1 cellular context compared by ENCODE assay signal in the genomic region with DNA sequence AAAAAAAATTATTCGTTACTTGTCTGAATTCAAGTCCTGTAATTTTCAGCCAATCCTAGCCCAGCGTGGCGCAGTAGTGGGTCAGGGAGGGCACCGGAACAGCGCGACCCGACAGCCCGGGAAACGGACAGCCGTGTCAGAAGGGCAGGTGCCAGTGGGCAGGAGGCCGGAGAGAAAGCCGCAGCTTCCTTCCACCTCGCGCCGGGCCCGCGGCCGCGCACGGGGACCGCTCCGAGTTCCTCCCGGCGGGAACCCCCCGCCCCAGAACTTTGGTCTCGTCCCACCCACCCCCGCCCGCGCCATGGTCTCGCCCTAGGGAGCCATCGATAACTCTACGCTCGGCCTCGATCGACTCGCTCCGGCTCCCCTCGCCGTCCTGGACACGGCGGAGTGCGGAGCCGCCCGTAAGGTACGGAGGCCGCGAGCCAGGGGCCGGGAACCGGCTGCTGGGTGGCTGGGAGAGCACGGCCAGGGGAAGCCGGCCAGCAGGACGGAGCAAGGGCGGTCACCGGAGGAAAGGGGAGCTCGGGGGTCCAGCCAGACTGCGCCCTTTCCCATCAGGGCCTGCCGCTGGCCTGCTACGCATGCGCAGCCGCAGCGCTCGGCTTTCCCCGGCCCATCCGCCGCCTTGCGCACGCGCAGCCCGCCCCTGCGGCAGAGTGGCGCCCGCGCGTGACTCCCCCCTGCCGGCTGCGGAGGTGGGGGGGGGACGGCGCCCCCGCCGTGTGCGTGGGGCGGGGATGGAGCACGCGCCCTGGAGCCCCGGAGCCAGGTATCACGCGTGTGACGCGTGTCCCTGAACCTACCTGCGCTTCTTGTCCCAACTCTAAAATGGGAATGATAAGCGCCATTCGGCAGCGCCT.
TF ChIP-seq lines count a peak whose summit lies in the region.

A gene with protein sequence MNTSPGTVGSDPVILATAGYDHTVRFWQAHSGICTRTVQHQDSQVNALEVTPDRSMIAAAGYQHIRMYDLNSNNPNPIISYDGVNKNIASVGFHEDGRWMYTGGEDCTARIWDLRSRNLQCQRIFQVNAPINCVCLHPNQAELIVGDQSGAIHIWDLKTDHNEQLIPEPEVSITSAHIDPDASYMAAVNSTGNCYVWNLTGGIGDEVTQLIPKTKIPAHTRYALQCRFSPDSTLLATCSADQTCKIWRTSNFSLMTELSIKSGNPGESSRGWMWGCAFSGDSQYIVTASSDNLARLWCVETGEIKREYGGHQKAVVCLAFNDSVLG (plus strand): TSS at position 351 of the 863 bp plus-strand sequence. CDS start 632 bp downstream, outside the sequence.

TF ChIP-seq in K562, 482 proteins besides CTCF, POLR2A, EP300 and RAD21 (continued from another document):
- no peak for TF ChIP-seq PKNOX1 (IDR thresholded peaks at IDR 0.05)
- TF ChIP-seq, protein P1, sequence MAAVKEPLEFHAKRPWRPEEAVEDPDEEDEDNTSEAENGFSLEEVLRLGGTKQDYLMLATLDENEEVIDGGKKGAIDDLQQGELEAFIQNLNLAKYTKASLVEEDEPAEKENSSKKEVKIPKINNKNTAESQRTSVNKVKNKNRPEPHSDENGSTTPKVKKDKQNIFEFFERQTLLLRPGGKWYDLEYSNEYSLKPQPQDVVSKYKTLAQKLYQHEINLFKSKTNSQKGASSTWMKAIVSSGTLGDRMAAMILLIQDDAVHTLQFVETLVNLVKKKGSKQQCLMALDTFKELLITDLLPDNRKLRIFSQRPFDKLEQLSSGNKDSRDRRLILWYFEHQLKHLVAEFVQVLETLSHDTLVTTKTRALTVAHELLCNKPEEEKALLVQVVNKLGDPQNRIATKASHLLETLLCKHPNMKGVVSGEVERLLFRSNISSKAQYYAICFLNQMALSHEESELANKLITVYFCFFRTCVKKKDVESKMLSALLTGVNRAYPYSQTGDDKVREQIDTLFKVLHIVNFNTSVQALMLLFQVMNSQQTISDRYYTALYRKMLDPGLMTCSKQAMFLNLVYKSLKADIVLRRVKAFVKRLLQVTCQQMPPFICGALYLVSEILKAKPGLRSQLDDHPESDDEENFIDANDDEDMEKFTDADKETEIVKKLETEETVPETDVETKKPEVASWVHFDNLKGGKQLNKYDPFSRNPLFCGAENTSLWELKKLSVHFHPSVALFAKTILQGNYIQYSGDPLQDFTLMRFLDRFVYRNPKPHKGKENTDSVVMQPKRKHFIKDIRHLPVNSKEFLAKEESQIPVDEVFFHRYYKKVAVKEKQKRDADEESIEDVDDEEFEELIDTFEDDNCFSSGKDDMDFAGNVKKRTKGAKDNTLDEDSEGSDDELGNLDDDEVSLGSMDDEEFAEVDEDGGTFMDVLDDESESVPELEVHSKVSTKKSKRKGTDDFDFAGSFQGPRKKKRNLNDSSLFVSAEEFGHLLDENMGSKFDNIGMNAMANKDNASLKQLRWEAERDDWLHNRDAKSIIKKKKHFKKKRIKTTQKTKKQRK (IDR thresholded peaks at IDR 0.05; ENCODE audit: borderline replicate concordance, low read depth, low read length) = no peak
- TF ChIP-seq CHD1 (IDR thresholded peaks at IDR 0.05; ENCODE audit: low read length) = no peak
- peak; percentile 100 for TF ChIP-seq VEZF1 (CRISPR knock-in tag; IDR thresholded peaks at IDR 0.05)
- TF ChIP-seq KDM4B (IDR thresholded peaks at IDR 0.05; ENCODE audit: borderline replicate concordance in 2 of 2, low read depth in 1 of 2) = peak in 1 of 2 experiments; percentile 63; a peak in 1 of 4 replicates
- no peak for TF ChIP-seq ATF3 (IDR thresholded peaks at IDR 0.05)
- 0 out of 2 replicates have a peak, but pooled peaks have one; percentile 52 for TF ChIP-seq ATF3 (CRISPR knock-in tag; conservative IDR thresholded peaks at IDR 0.05)
- no peak for TF ChIP-seq ELF2 (CRISPR knock-in tag; IDR thresholded peaks at IDR 0.05)
- TF ChIP-seq, protein P2, sequence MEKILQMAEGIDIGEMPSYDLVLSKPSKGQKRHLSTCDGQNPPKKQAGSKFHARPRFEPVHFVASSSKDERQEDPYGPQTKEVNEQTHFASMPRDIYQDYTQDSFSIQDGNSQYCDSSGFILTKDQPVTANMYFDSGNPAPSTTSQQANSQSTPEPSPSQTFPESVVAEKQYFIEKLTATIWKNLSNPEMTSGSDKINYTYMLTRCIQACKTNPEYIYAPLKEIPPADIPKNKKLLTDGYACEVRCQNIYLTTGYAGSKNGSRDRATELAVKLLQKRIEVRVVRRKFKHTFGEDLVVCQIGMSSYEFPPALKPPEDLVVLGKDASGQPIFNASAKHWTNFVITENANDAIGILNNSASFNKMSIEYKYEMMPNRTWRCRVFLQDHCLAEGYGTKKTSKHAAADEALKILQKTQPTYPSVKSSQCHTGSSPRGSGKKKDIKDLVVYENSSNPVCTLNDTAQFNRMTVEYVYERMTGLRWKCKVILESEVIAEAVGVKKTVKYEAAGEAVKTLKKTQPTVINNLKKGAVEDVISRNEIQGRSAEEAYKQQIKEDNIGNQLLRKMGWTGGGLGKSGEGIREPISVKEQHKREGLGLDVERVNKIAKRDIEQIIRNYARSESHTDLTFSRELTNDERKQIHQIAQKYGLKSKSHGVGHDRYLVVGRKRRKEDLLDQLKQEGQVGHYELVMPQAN (IDR thresholded peaks at IDR 0.05; ENCODE audit: borderline replicate concordance) = no peak; the same call in 1 of the 2 replicates
- TF ChIP-seq, protein P3, sequence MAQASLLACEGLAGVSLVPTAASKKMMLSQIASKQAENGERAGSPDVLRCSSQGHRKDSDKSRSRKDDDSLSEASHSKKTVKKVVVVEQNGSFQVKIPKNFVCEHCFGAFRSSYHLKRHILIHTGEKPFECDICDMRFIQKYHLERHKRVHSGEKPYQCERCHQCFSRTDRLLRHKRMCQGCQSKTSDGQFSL (CRISPR knock-in tag; IDR thresholded peaks at IDR 0.05) = peak; percentile 99
- TF ChIP-seq, protein P3 (tag; IDR thresholded peaks at IDR 0.05) = peak in 1 of 2 experiments; percentile 98; a peak in 2 of 4 replicates
- no peak; a peak in 1 of 4 replicates for TF ChIP-seq TBL1XR1 (IDR thresholded peaks at IDR 0.05; ENCODE audit: low read length in 2 of 2)
- no peak for TF ChIP-seq ZNF239 (CRISPR knock-in tag; IDR thresholded peaks at IDR 0.05)
- TF ChIP-seq, protein P4, sequence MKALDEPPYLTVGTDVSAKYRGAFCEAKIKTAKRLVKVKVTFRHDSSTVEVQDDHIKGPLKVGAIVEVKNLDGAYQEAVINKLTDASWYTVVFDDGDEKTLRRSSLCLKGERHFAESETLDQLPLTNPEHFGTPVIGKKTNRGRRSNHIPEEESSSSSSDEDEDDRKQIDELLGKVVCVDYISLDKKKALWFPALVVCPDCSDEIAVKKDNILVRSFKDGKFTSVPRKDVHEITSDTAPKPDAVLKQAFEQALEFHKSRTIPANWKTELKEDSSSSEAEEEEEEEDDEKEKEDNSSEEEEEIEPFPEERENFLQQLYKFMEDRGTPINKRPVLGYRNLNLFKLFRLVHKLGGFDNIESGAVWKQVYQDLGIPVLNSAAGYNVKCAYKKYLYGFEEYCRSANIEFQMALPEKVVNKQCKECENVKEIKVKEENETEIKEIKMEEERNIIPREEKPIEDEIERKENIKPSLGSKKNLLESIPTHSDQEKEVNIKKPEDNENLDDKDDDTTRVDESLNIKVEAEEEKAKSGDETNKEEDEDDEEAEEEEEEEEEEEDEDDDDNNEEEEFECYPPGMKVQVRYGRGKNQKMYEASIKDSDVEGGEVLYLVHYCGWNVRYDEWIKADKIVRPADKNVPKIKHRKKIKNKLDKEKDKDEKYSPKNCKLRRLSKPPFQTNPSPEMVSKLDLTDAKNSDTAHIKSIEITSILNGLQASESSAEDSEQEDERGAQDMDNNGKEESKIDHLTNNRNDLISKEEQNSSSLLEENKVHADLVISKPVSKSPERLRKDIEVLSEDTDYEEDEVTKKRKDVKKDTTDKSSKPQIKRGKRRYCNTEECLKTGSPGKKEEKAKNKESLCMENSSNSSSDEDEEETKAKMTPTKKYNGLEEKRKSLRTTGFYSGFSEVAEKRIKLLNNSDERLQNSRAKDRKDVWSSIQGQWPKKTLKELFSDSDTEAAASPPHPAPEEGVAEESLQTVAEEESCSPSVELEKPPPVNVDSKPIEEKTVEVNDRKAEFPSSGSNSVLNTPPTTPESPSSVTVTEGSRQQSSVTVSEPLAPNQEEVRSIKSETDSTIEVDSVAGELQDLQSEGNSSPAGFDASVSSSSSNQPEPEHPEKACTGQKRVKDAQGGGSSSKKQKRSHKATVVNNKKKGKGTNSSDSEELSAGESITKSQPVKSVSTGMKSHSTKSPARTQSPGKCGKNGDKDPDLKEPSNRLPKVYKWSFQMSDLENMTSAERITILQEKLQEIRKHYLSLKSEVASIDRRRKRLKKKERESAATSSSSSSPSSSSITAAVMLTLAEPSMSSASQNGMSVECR (CRISPR knock-in tag; IDR thresholded peaks at IDR 0.05) = peak; percentile 72; the same call in 1 of the 2 replicates
- TF ChIP-seq E2F1 (CRISPR knock-in tag; IDR thresholded peaks at IDR 0.05) = peak; percentile 60; the same call in 1 of the 2 replicates
- no peak for TF ChIP-seq HNRNPK (IDR thresholded peaks at IDR 0.05; ENCODE audit: low read depth, low read length, poor library complexity, severe bottlenecking)
- TF ChIP-seq SMARCB1 (IDR thresholded peaks at IDR 0.05; ENCODE audit: insufficient read length, low read depth) = no peak
- no peak for TF ChIP-seq ZBTB5 (IDR thresholded peaks at IDR 0.05)
- no peak for TF ChIP-seq RBM39 (optimal IDR thresholded peaks at IDR 0.05; ENCODE audit: low read depth, low read length)
- no peak for TF ChIP-seq DDX20 (tag; IDR thresholded peaks at IDR 0.05; ENCODE audit: low read depth)
- no peak for TF ChIP-seq ZNF311 (CRISPR knock-in tag; IDR thresholded peaks at IDR 0.05)
- TF ChIP-seq, protein P5, sequence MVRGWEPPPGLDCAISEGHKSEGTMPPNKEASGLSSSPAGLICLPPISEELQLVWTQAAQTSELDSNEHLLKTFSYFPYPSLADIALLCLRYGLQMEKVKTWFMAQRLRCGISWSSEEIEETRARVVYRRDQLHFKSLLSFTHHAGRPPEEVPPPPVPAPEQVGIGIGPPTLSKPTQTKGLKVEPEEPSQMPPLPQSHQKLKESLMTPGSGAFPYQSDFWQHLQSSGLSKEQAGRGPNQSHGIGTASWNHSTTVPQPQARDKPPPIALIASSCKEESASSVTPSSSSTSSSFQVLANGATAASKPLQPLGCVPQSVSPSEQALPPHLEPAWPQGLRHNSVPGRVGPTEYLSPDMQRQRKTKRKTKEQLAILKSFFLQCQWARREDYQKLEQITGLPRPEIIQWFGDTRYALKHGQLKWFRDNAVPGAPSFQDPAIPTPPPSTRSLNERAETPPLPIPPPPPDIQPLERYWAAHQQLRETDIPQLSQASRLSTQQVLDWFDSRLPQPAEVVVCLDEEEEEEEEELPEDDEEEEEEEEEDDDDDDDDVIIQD (CRISPR knock-in tag; IDR thresholded peaks at IDR 0.05) = no peak
- TF ChIP-seq NCOR1 (IDR thresholded peaks at IDR 0.05) = no peak
- TF ChIP-seq NRF1 (conservative IDR thresholded peaks at IDR 0.05 in 1 of 2, IDR thresholded peaks at IDR 0.05 in 1 of 2) = peak; percentile 99
- TF ChIP-seq SIN3B (IDR thresholded peaks at IDR 0.05; ENCODE audit: low read depth) = peak; percentile 89
- TF ChIP-seq ZFX (CRISPR knock-in tag; IDR thresholded peaks at IDR 0.05) = peak; percentile 98
